In the genomic region with DNA sequence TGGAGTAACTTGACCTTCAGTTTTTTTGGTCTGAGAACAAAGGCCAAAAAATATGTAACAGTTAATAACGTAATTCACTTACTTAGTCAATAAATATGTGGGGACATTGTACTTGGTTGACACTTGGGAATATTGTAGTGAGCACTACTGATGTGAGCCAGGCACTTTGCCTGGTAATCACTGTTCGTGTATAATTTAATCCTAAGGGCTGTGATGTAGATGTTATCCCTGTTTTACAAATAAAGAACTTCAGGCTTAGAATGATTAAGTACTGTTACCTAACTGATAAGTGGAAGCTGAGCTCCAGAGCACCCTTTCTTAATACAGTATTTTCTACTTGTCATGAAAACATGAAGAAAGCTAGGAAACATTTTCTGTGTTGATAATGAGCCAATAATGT, we compare ENCODE assay signal across 17 cellular contexts. TPM values are rescaled to one million over a fixed set of nuclear protein-coding genes. Genes with fewer than 3 reads are reported as not detected.
A peak's percentile ranks its signal among the peaks of the same experiment; 100 is the strongest.
DNase-seq lines count a peak whose midpoint lies in the region; ATAC-seq and TF ChIP-seq lines count a peak whose summit lies in the region.
"Had no signal": no experiment of that assay in that cellular context is flagged by ENCODE, and none has a peak within 500 bp of the region (broad histone marks: within the 10 kb centered on the region; RNA-seq: fewer than 3 reads in every experiment).

No MANE protein-coding gene starts in this region.

- H3K4me3 Mint-ChIP-seq in GM23338 (no peak overlapping the region), WTC11 (no peak overlapping the region), nephron progenitor cell (no peak overlapping the region)
- no peak overlapping the region for H3K4me3 Mint-ChIP-seq in activated naive CD8-positive, alpha-beta T cell treated with anti-CD3 and anti-CD28 coated beads, Interleukin-2, amount 50 U/mL, for 24 hours
- H3K4me3 Mint-ChIP-seq: B cell; CD4-positive, alpha-beta T cell; HFFc6 had no signal

- TSS peak; percentile 7 for BruUV-seq in Panc1 (replicated peaks; lab: Mats Ljungman, UMichigan)

- H3F3A ChIP-seq in GM23338 (replicated peaks; ENCODE audit: low read depth): no peaks in the 10 kb centered on the region

- peaks cover 96% of the 10 kb centered on the region for H3K79me2 ChIP-seq in GM23338 (replicated peaks; ENCODE audit: insufficient read depth)

- in situ Hi-C loops in Panc1 (cut with HindIII; ENCODE audit: low pct_unique_long_range_greater_than_20kb, low sequenced_read_pairs): no loop called here

- TF ChIP-seq CTCF in GM23338 (conservative IDR thresholded peaks at IDR 0.05; ENCODE audit: low read depth in 2 of 2) (no peak), Panc1 (IDR thresholded peaks at IDR 0.05) (no peak), WTC11 (IDR thresholded peaks at IDR 0.05) (no peak), fibroblast of the aortic adventitia (IDR thresholded peaks at IDR 0.05; ENCODE audit: insufficient read depth, low read length) (no peak), nephron progenitor cell (IDR thresholded peaks at IDR 0.05) (no peak)

- no peak overlapping the region for H2AFZ ChIP-seq in GM23338

- POLR2A ChIA-PET in Panc1 (lab: Charles Lee) (no interaction called here), WTC11 (lab: Charles Lee) (no interaction called here)

- peaks cover 31% of the 10 kb centered on the region for H3K4me1 Mint-ChIP-seq in GM23338
- peaks cover 33% of the 10 kb centered on the region for H3K4me1 Mint-ChIP-seq in WTC11
- H3K4me1 Mint-ChIP-seq in activated naive CD8-positive, alpha-beta T cell treated with anti-CD3 and anti-CD28 coated beads, Interleukin-2, amount 50 U/mL, for 24 hours: peaks cover 30% of the 10 kb centered on the region
- peaks cover 15% of the 10 kb centered on the region for H3K4me1 Mint-ChIP-seq in nephron progenitor cell

- no peaks in the 10 kb centered on the region for H3K9me3 ChIP-seq in Panc1 (ENCODE audit: control insufficient read depth, insufficient read depth, low read depth, low read length)

- H3K4me1 ChIP-seq in GM23338 (ENCODE audit: insufficient read depth) (peaks cover 25% of the 10 kb centered on the region; the same call in 1 of the 2 replicates), Panc1 (ENCODE audit: control insufficient read depth, insufficient read depth, low read length) (no peaks in the 10 kb centered on the region; the same call in 1 of the 2 replicates)

- peaks cover 16% of the 10 kb centered on the region for H4K20me1 ChIP-seq in GM23338 (replicated peaks; ENCODE audit: insufficient read depth)

- H3K9me3 Mint-ChIP-seq in GM23338: no peaks in the 10 kb centered on the region
- peaks cover 10% of the 10 kb centered on the region; the same call in 1 of the 2 replicates for H3K9me3 Mint-ChIP-seq in WTC11
- H3K9me3 Mint-ChIP-seq in activated naive CD8-positive, alpha-beta T cell treated with anti-CD3 and anti-CD28 coated beads, Interleukin-2, amount 50 U/mL, for 24 hours: no peaks in the 10 kb centered on the region
- H3K9me3 Mint-ChIP-seq in nephron progenitor cell: peaks cover 72% of the 10 kb centered on the region
- H3K9me3 Mint-ChIP-seq: CD4-positive, alpha-beta T cell; HFFc6 had no signal

- H3K27me3 Mint-ChIP-seq in GM23338 (ENCODE audit: insufficient read depth, low read depth, poor library complexity) (peaks cover 4% of the 10 kb centered on the region), WTC11 (ENCODE audit: low read depth) (no peaks in the 10 kb centered on the region), nephron progenitor cell (ENCODE audit: low read depth, poor library complexity) (peaks cover 2% of the 10 kb centered on the region)
- no peaks in the 10 kb centered on the region for H3K27me3 Mint-ChIP-seq in activated naive CD8-positive, alpha-beta T cell treated with anti-CD3 and anti-CD28 coated beads, Interleukin-2, amount 50 U/mL, for 24 hours
- H3K27me3 Mint-ChIP-seq: B cell; CD4-positive, alpha-beta T cell had no signal

- H3K27me3 ChIP-seq in GM23338 (ENCODE audit: insufficient read depth) (no peaks in the 10 kb centered on the region), Panc1 (ENCODE audit: control insufficient read depth, insufficient read depth, low read length) (no peaks in the 10 kb centered on the region)

- H3K4me3 ChIP-seq in GM23338: no peak overlapping the region
- no peak overlapping the region for H3K4me3 ChIP-seq in Panc1 (ENCODE audit: low read depth in 2 of 2, low read length in 2 of 2)
- H3K4me3 ChIP-seq in fibroblast of the aortic adventitia (ENCODE audit: low read depth, low read length): no peak overlapping the region

- H3K36me3 ChIP-seq in GM23338 (ENCODE audit: insufficient read depth) (peaks cover 18% of the 10 kb centered on the region; the same call in 1 of the 2 replicates), Panc1 (ENCODE audit: control insufficient read depth, insufficient read depth, low read length) (peaks cover 23% of the 10 kb centered on the region; the same call in 1 of the 2 replicates)

- H3K36me3 Mint-ChIP-seq in GM23338 (ENCODE audit: low read depth): peaks cover 51% of the 10 kb centered on the region
- peaks cover 34% of the 10 kb centered on the region for H3K36me3 Mint-ChIP-seq in WTC11
- peaks cover 48% of the 10 kb centered on the region for H3K36me3 Mint-ChIP-seq in activated naive CD8-positive, alpha-beta T cell treated with anti-CD3 and anti-CD28 coated beads, Interleukin-2, amount 50 U/mL, for 24 hours (ENCODE audit: low read depth)
- H3K36me3 Mint-ChIP-seq in nephron progenitor cell (ENCODE audit: low read depth): peaks cover 99% of the 10 kb centered on the region

- ATAC-seq in GM23338 (no peak), Panc1 (no peak), WTC11 (no peak), HG02678 (IDR thresholded peaks at IDR 0.05; ENCODE audit: unreplicated experiment) (no peak)
- ATAC-seq in activated naive CD8-positive, alpha-beta T cell treated with anti-CD3 and anti-CD28 coated beads, Interleukin-2, amount 50 U/mL, for 24 hours: no peak

- CTCF ChIA-PET in Panc1 (lab: Charles Lee) (no interaction called here), WTC11 (lab: Charles Lee) (no interaction called here)

- peak overlapping the region; percentile 34; the same call in 1 of the 2 replicates for H3K27ac Mint-ChIP-seq in GM23338
- peak overlapping the region; percentile 30 for H3K27ac Mint-ChIP-seq in WTC11
- no peak overlapping the region for H3K27ac Mint-ChIP-seq in activated naive CD8-positive, alpha-beta T cell treated with anti-CD3 and anti-CD28 coated beads, Interleukin-2, amount 50 U/mL, for 24 hours
- H3K27ac Mint-ChIP-seq in nephron progenitor cell: no peak overlapping the region
- H3K27ac Mint-ChIP-seq: B cell; CD4-positive, alpha-beta T cell; HFFc6 had no signal

- no peaks in the 10 kb centered on the region for H3K9me2 ChIP-seq in GM23338 (ENCODE audit: insufficient read depth)

- intact Hi-C loops in Panc1 (cut with micrococcal nuclease; ENCODE audit: unreplicated experiment): no loop called here

- no peak overlapping the region for H3K27ac ChIP-seq in GM23338 (ENCODE audit: low read depth)
- no peak overlapping the region for H3K27ac ChIP-seq in Panc1 (ENCODE audit: low read length)
- H3K27ac ChIP-seq: HL-60 had no signal

- no peak overlapping the region for H3K4me2 ChIP-seq in GM23338

- no peak for DNase-seq in GM23338 (ENCODE audit: low spot score)
- DNase-seq in Panc1 (ENCODE audit: low read depth, low spot score): no peak
- DNase-seq in WTC11 (ENCODE audit: low spot score): no peak
- peak; percentile 32 for DNase-seq in fibroblast of the aortic adventitia (ENCODE audit: low read depth)
- no peak for DNase-seq in COR-L47 (lab: John Stamatoyannopoulos, UW)
- DNase-seq in activated naive CD8-positive, alpha-beta T cell treated with anti-CD3 and anti-CD28 coated beads, Interleukin-2, amount 50 U/mL, for 24 hours: no peak
- DNase-seq in nephron progenitor cell: no peak
- DNase-seq: C1 segment of cervical spinal cord; CD4-positive, alpha-beta T cell; DMS153; DND-41; GDM1; HCEC 1CT; HFFc6 had no signal

TF ChIP-seq in GM23338, 12 proteins besides CTCF, POLR2A, EP300 and RAD21:
- TF ChIP-seq JUNB (IDR thresholded peaks at IDR 0.05; ENCODE audit: unreplicated experiment) (no peak), POLR2AphosphoS5 (IDR thresholded peaks at IDR 0.05; ENCODE audit: low read depth) (no peak)
- TF ChIP-seq, protein P1, sequence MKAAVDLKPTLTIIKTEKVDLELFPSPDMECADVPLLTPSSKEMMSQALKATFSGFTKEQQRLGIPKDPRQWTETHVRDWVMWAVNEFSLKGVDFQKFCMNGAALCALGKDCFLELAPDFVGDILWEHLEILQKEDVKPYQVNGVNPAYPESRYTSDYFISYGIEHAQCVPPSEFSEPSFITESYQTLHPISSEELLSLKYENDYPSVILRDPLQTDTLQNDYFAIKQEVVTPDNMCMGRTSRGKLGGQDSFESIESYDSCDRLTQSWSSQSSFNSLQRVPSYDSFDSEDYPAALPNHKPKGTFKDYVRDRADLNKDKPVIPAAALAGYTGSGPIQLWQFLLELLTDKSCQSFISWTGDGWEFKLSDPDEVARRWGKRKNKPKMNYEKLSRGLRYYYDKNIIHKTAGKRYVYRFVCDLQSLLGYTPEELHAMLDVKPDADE (IDR thresholded peaks at IDR 0.05): no peak
TF ChIP-seq in GM23338: peak in this region for 0.

TF ChIP-seq in WTC11, 78 proteins besides CTCF, POLR2A, EP300 and RAD21 (continues in another document):
- TF ChIP-seq, protein P2, sequence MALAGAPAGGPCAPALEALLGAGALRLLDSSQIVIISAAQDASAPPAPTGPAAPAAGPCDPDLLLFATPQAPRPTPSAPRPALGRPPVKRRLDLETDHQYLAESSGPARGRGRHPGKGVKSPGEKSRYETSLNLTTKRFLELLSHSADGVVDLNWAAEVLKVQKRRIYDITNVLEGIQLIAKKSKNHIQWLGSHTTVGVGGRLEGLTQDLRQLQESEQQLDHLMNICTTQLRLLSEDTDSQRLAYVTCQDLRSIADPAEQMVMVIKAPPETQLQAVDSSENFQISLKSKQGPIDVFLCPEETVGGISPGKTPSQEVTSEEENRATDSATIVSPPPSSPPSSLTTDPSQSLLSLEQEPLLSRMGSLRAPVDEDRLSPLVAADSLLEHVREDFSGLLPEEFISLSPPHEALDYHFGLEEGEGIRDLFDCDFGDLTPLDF (CRISPR knock-in tag; IDR thresholded peaks at IDR 0.05): no peak
- TF ChIP-seq, protein P3, sequence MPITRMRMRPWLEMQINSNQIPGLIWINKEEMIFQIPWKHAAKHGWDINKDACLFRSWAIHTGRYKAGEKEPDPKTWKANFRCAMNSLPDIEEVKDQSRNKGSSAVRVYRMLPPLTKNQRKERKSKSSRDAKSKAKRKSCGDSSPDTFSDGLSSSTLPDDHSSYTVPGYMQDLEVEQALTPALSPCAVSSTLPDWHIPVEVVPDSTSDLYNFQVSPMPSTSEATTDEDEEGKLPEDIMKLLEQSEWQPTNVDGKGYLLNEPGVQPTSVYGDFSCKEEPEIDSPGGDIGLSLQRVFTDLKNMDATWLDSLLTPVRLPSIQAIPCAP (CRISPR knock-in tag; IDR thresholded peaks at IDR 0.05): no peak
- no peak for TF ChIP-seq ZNF263 (CRISPR knock-in tag; IDR thresholded peaks at IDR 0.05; ENCODE audit: low read depth)

RNA-seq across cellular contexts. Expression of a gene that starts 28.0 kb away (rescaled TPM):
- 97.1 and 108 TPM in 2 replicates for total RNA-seq in GM23338 (2014; rRNA removed; shearing (Covaris generic))
- polyA plus RNA-seq in GM23338 (2016; fragmentation: Nextera tagmentation; extraction: Ambion mirVana): 43.3 and 50.2 TPM in 2 replicates
- total RNA-seq in Panc1 (2021; ENCODE audit: unreplicated experiment) (12.9 TPM), WTC11 (2021) (47.5 to 51.0 TPM (median 50.0 TPM) in 3 replicates), fibroblast of the aortic adventitia (ENCODE audit: low replicate concordance) (41.7 and 58.9 TPM in 2 replicates)
- 4.2 TPM for polyA plus RNA-seq in Panc1 (2012; ENCODE audit: insufficient read length)

Comparison
In these comparisons a context has a peak if more than half of its experiments do, and no peak if none do; other contexts are left out.
1. H3K27ac Mint-ChIP-seq: peak in GM23338 (single experiment) and WTC11 (single experiment); none in activated naive CD8-positive, alpha-beta T cell treated with anti-CD3 and anti-CD28 coated beads, Interleukin-2, amount 50 U/mL, for 24 hours (single experiment) and nephron progenitor cell (single experiment).